ENCODE assay signal across 12 cellular contexts in genomic region chr1:108584320-108584968, GRCh38. TPM values are rescaled to one million over a fixed set of nuclear protein-coding genes. Genes with fewer than 3 reads are reported as not detected.
DNase-seq lines count a peak whose midpoint lies in the region; ATAC-seq, FAIRE-seq and TF ChIP-seq lines count a peak whose summit lies in the region.
"Had no signal": no experiment of that assay in that cellular context is flagged by ENCODE, and none has a peak within 500 bp of the region (broad histone marks: within the 10 kb centered on the region; RNA-seq: fewer than 3 reads in every experiment).

No MANE protein-coding gene starts in this region.

- no peak for TF ChIP-seq EP300 in stomach (IDR thresholded peaks at IDR 0.05)

- no peak overlapping the region for H3K4me3 ChIP-seq in stomach
- no peak overlapping the region for H3K4me3 ChIP-seq in lower leg skin (ENCODE audit: low read depth, poor library complexity, severe bottlenecking)
- H3K4me3 ChIP-seq: lower lobe of right lung had no signal

- DNase-seq in DMS153 (lab: John Stamatoyannopoulos, UW) (peak; percentile 19), DMS153 treated with DMSO at 0.1 percent for 48 hours (lab: John Stamatoyannopoulos, UW; ENCODE audit: unreplicated experiment) (no peak), NCI-H345 (lab: John Stamatoyannopoulos, UW) (peak; percentile 28), stomach (no peak), lower leg skin (ENCODE audit: low spot score in 2 of 2) (no peak), substantia nigra (lab: John Stamatoyannopoulos, UW) (no peak)
- DNase-seq: 8988T, cortex of kidney, GDM1, lower lobe of right lung had no signal

- 16 to 36% (median 21%) methylated on average over 5 of the region's 5 CpGs for WGBS in stomach, 5 donors
- WGBS in lower leg skin, 2 donors = 66 to 68% methylated on average over 5 of the region's 5 CpGs

- intact Hi-C loops in stomach (cut with DNase I; ENCODE audit: low total_unique reads) (no loop called here), lower leg skin (cut with DNase I; ENCODE audit: low total_unique reads) (no loop called here)

- H3K27ac ChIP-seq in stomach (peak overlapping the region in 4 of 5 donors; percentile 54 to 78 (median 68)), substantia nigra (ENCODE audit: low read depth, low read length, poor library complexity, severe bottlenecking) (no peak overlapping the region)
- H3K27ac ChIP-seq: lower lobe of right lung had no signal

- TF ChIP-seq POLR2A in stomach (IDR thresholded peaks at IDR 0.05) (no peak), lower leg skin (IDR thresholded peaks at IDR 0.05) (no peak)

- H3K4me1 ChIP-seq in stomach = peaks cover 13 to 50% (median 23%) of the 10 kb centered on the region in 4 donors

- no peaks in the 10 kb centered on the region for H3K36me3 ChIP-seq in stomach
- H3K36me3 ChIP-seq: lower lobe of right lung had no signal

- no peak for TF ChIP-seq CTCF in stomach (IDR thresholded peaks at IDR 0.05)
- TF ChIP-seq CTCF in lower leg skin (IDR thresholded peaks at IDR 0.05) = no peak

- peaks cover 0 to 15% (median 9%) of the 10 kb centered on the region in 4 donors for H3K9me3 ChIP-seq in stomach

- FAIRE-seq in colon (lab: Jason Lieb, UNC) = peak; percentile 92

- ATAC-seq in HG02763 (IDR thresholded peaks at IDR 0.05; ENCODE audit: unreplicated experiment) = no peak

- H3K27me3 ChIP-seq in stomach = no peaks in the 10 kb centered on the region

RNA-seq across cellular contexts. Expression of gene EEIG2, which starts 24.5 kb away (rescaled TPM):
- total RNA-seq in stomach (10 to 100 TPM in 3 of 5 donors, 1 to 10 TPM in 2; 4.7 to 33.2 (median 11.0) TPM), lower leg skin (1 to 10 TPM; 4.8 to 7.3 (median 5.5) TPM)
- 10 to 100 TPM in 1 of 3 donors, 1 to 10 TPM in 2; 3.1 to 11.9 (median 8.3) TPM for polyA plus RNA-seq in stomach

Comparison
In these comparisons a context has a peak if more than half of its experiments do, and no peak if none do; other contexts are left out.
1. DNase-seq: peak in DMS153 (single experiment) and NCI-H345 (single experiment); none in DMS153 treated with DMSO at 0.1 percent for 48 hours (single experiment), stomach (single experiment), lower leg skin (0 of 2) and substantia nigra (0 of 49).